In genomic region chr9:124975131-124975530, GRCh38 we compare ENCODE assay signal across 19 cellular contexts. TPM values are rescaled to one million over a fixed set of nuclear protein-coding genes. Genes with fewer than 3 reads are reported as not detected.
DNase-seq lines count a peak whose midpoint lies in the region; ATAC-seq and TF ChIP-seq lines count a peak whose summit lies in the region.
"Had no signal": no experiment of that assay in that cellular context is flagged by ENCODE, and none has a peak within 500 bp of the region (broad histone marks: within the 10 kb centered on the region; RNA-seq: fewer than 3 reads in every experiment).

No MANE protein-coding gene starts in this region.

- no peak overlapping the region for H3K56ac ChIP-seq in H9 (ENCODE audit: insufficient read length, low read depth, low read length)

- no peak overlapping the region for H4K8ac ChIP-seq in H9 (replicated peaks; ENCODE audit: insufficient read length, low read depth, low read length)

- peaks cover 10 to 33% (median 27%) of the 10 kb centered on the region in 3 experiments; a peak in 6 of 7 replicates for H3K36me3 Mint-ChIP-seq in H9 (ENCODE audit: insufficient read depth in 1 of 3, low read depth in 3 of 3)
- H3K36me3 Mint-ChIP-seq in WTC11: peaks cover 21% of the 10 kb centered on the region
- H3K36me3 Mint-ChIP-seq in activated CD8-positive, alpha-beta T cell treated with anti-CD3 and anti-CD28 coated beads, Interleukin-2, amount 10 ng/mL, durations not matched to agents 7 days and 5 days (ENCODE audit: low read depth): peaks cover 8% of the 10 kb centered on the region
- H3K36me3 Mint-ChIP-seq in chondrocyte (ENCODE audit: low read depth): peaks cover 4% of the 10 kb centered on the region

- H3K27ac ChIP-seq in H9 (ENCODE audit: insufficient read length, low read depth, low read length) (no peak overlapping the region), mesodermal cell (ENCODE audit: low read depth, low read length, severe bottlenecking) (peak overlapping the region; percentile 2)
- H3K27ac ChIP-seq: colonic mucosa, neural progenitor cell, prostate gland, SJCRH30, skin epidermis, thyroid gland had no signal

- H3K4me1 ChIP-seq in H9 (ENCODE audit: insufficient read depth, low read length): no peaks in the 10 kb centered on the region
- no peaks in the 10 kb centered on the region for H3K4me1 ChIP-seq in mesodermal cell (ENCODE audit: control insufficient read depth, insufficient read depth, low read length, poor library complexity, severe bottlenecking)
- no peaks in the 10 kb centered on the region for H3K4me1 ChIP-seq in HAP-1
- H3K4me1 ChIP-seq: colonic mucosa, neural progenitor cell, prostate gland, SJCRH30, thyroid gland had no signal

- TF ChIP-seq CTCF in H9 (conservative IDR thresholded peaks at IDR 0.05): no peak
- TF ChIP-seq CTCF in WTC11 (IDR thresholded peaks at IDR 0.05): no peak
- TF ChIP-seq CTCF in fibroblast of villous mesenchyme (IDR thresholded peaks at IDR 0.05; ENCODE audit: insufficient read depth, low read depth, low read length): no peak
- TF ChIP-seq CTCF in chondrocyte (IDR thresholded peaks at IDR 0.05): no peak

- H4K20me1 ChIP-seq in H9 (ENCODE audit: control insufficient read depth, insufficient read depth, insufficient read length): no peaks in the 10 kb centered on the region

- no peaks in the 10 kb centered on the region for H3K27me3 ChIP-seq in H9 (ENCODE audit: insufficient read depth, low read length)
- no peaks in the 10 kb centered on the region for H3K27me3 ChIP-seq in HAP-1 (ENCODE audit: low read depth)
- H3K27me3 ChIP-seq: colonic mucosa, neural progenitor cell, SJCRH30, thyroid gland had no signal

- in situ Hi-C loops in HAP-1 (cut with MboI; ENCODE audit: low sequenced_read_pairs): no loop called here

- H2AFZ ChIP-seq in H9 (ENCODE audit: low read length): no peak overlapping the region
- H2AFZ ChIP-seq: neural progenitor cell had no signal

- CTCF ChIA-PET in WTC11 (lab: Charles Lee): no interaction called here
- CTCF ChIA-PET in activated CD8-positive, alpha-beta T cell treated with anti-CD3 and anti-CD28 coated beads, Interleukin-2, amount 10 ng/mL, durations not matched to agents 7 days and 5 days (lab: Charles Lee): no interaction called here

- H3K9me3 ChIP-seq in H9 (ENCODE audit: control insufficient read depth, low read depth, low read length) (no peaks in the 10 kb centered on the region), mesodermal cell (ENCODE audit: control insufficient read depth, low read length) (no peaks in the 10 kb centered on the region), HAP-1 (no peaks in the 10 kb centered on the region)
- H3K9me3 ChIP-seq: colonic mucosa, prostate gland, SJCRH30, thyroid gland had no signal

- H2BK20ac ChIP-seq in H9 (ENCODE audit: low read depth, low read length, poor library complexity, severe bottlenecking): no peak overlapping the region

- H3K4me3 ChIP-seq in fibroblast of villous mesenchyme (ENCODE audit: low read depth, low read length) (no peak overlapping the region), mesodermal cell (ENCODE audit: extremely low read depth, insufficient read depth, low read length, poor library complexity, severe bottlenecking) (no peak overlapping the region), HAP-1 (no peak overlapping the region)
- H3K4me3 ChIP-seq: colonic mucosa, neural progenitor cell, prostate gland, SJCRH30, skin epidermis, thyroid gland had no signal

- H4K5ac ChIP-seq in H9 (ENCODE audit: insufficient read length, low read depth, low read length): no peak overlapping the region

- no peak overlapping the region for H2BK5ac ChIP-seq in H9 (ENCODE audit: insufficient read length, low read length)

- H3K4me2 ChIP-seq in H9 (ENCODE audit: insufficient read depth, insufficient read length, low read length): no peak overlapping the region
- H3K4me2 ChIP-seq: neural progenitor cell had no signal

- no peak overlapping the region for H3T11ph ChIP-seq in H9 (ENCODE audit: low read length)

- H3K4me3 Mint-ChIP-seq in H9 (no peak overlapping the region), WTC11 (no peak overlapping the region), chondrocyte (ENCODE audit: unreplicated experiment) (no peak overlapping the region)
- H3K4me3 Mint-ChIP-seq in activated CD8-positive, alpha-beta T cell treated with anti-CD3 and anti-CD28 coated beads, Interleukin-2, amount 10 ng/mL, durations not matched to agents 7 days and 5 days: no peak overlapping the region
- H3K4me3 Mint-ChIP-seq: neural progenitor cell had no signal

- H3K9ac ChIP-seq in H9 (ENCODE audit: extremely low read depth, insufficient read length, low read length): no peak overlapping the region
- H3K9ac ChIP-seq: neural progenitor cell had no signal

- H3K18ac ChIP-seq in H9 (ENCODE audit: insufficient read length, low read depth, low read length): no peak overlapping the region

- H2BK15ac ChIP-seq in H9 (ENCODE audit: low read depth, low read length): no peak overlapping the region

- H3K27ac Mint-ChIP-seq in H9 (no peak overlapping the region), WTC11 (peak overlapping the region; percentile 44), chondrocyte (ENCODE audit: unreplicated experiment) (no peak overlapping the region)
- H3K27ac Mint-ChIP-seq in activated CD8-positive, alpha-beta T cell treated with anti-CD3 and anti-CD28 coated beads, Interleukin-2, amount 10 ng/mL, durations not matched to agents 7 days and 5 days: no peak overlapping the region
- H3K27ac Mint-ChIP-seq: neural progenitor cell had no signal

- H3K14ac ChIP-seq in H9 (ENCODE audit: insufficient read depth, low read length): no peak overlapping the region

- peak; percentile 87 for ATAC-seq in WTC11
- no peak for ATAC-seq in activated CD8-positive, alpha-beta T cell treated with anti-CD3 and anti-CD28 coated beads, Interleukin-2, amount 10 ng/mL, durations not matched to agents 7 days and 5 days

- POLR2A ChIA-PET in WTC11 (lab: Charles Lee): no interaction called here
- POLR2A ChIA-PET in activated CD8-positive, alpha-beta T cell treated with anti-CD3 and anti-CD28 coated beads, Interleukin-2, amount 10 ng/mL, durations not matched to agents 7 days and 5 days (lab: Charles Lee): no interaction called here

- no peak overlapping the region for H3K23ac ChIP-seq in H9 (ENCODE audit: insufficient read length, low read depth, low read length)

- DNase-seq in H9 (peak; percentile 37), WTC11 (ENCODE audit: low spot score) (no peak), fibroblast of villous mesenchyme (ENCODE audit: low read depth) (peak; percentile 40), chondrocyte (ENCODE audit: low spot score) (no peak), HAP-1 (ENCODE audit: low spot score in 2 of 2) (no peak)
- DNase-seq in activated CD8-positive, alpha-beta T cell treated with anti-CD3 and anti-CD28 coated beads, Interleukin-2, amount 10 ng/mL, durations not matched to agents 7 days and 5 days: no peak
- DNase-seq: activated naive CD4-positive, alpha-beta T cell treated with anti-CD3 and anti-CD28 coated beads, Interleukin-2, amount 50 U/mL, for 16 hours; colonic mucosa; hippocampal formation; KG1; NCI-H2029; NCI-H345; SJCRH30; stimulated activated naive CD4-positive, alpha-beta T cell treated with Interleukin-2 at 50 U/mL for 16 hours; thyroid gland had no signal

- no peak overlapping the region for H2BK120ac ChIP-seq in H9 (ENCODE audit: low read depth, low read length, poor library complexity, severe bottlenecking)

- H4K91ac ChIP-seq in H9 (ENCODE audit: insufficient read length, low read depth, low read length): no peak overlapping the region

- H2BK12ac ChIP-seq in H9 (ENCODE audit: insufficient read length, low read depth, low read length): no peak overlapping the region

- H3K79me2 ChIP-seq in H9 (ENCODE audit: insufficient read depth, low read length): no peaks in the 10 kb centered on the region

- H3K4ac ChIP-seq in H9 (ENCODE audit: low read depth, low read length): no peak overlapping the region

- H3K36me3 ChIP-seq in mesodermal cell (ENCODE audit: control insufficient read depth, insufficient read depth, low read length): peaks cover 30% of the 10 kb centered on the region
- peaks cover 9% of the 10 kb centered on the region for H3K36me3 ChIP-seq in HAP-1 (replicated peaks)
- H3K36me3 ChIP-seq: colonic mucosa, prostate gland had no signal

- H3K79me1 ChIP-seq in H9 (ENCODE audit: insufficient read depth, low read depth, low read length, poor library complexity, severe bottlenecking): no peaks in the 10 kb centered on the region

- no peaks in the 10 kb centered on the region for H3K23me2 ChIP-seq in H9 (ENCODE audit: insufficient read length, low read depth, low read length, poor library complexity, severe bottlenecking)

- WGBS in H9 (ENCODE audit: extremely low coverage, insufficient read length, low lambda C conversion rate): no CpG with 5 or more reads among the region's 2 CpGs
- 0% methylated on average over 1 of the region's 2 CpGs; no CpG with 5 or more reads in 1 of the 2 experiments for WGBS in mesodermal cell (ENCODE audit: insufficient coverage in 2 of 2), 2 experiments

- peaks cover 3 to 10% of the 10 kb centered on the region in 2 experiments; a peak in 2 of 4 replicates for H3K4me1 Mint-ChIP-seq in H9
- peaks cover 13% of the 10 kb centered on the region for H3K4me1 Mint-ChIP-seq in WTC11
- peaks cover 4% of the 10 kb centered on the region for H3K4me1 Mint-ChIP-seq in activated CD8-positive, alpha-beta T cell treated with anti-CD3 and anti-CD28 coated beads, Interleukin-2, amount 10 ng/mL, durations not matched to agents 7 days and 5 days (ENCODE audit: low read depth)
- H3K4me1 Mint-ChIP-seq in chondrocyte (ENCODE audit: low read depth): peaks cover 6% of the 10 kb centered on the region
- H3K4me1 Mint-ChIP-seq: neural progenitor cell had no signal

- H3K27me3 Mint-ChIP-seq in H9 (ENCODE audit: low read depth): no peaks in the 10 kb centered on the region
- H3K27me3 Mint-ChIP-seq in WTC11 (ENCODE audit: low read depth): no peaks in the 10 kb centered on the region
- no peaks in the 10 kb centered on the region for H3K27me3 Mint-ChIP-seq in activated CD8-positive, alpha-beta T cell treated with anti-CD3 and anti-CD28 coated beads, Interleukin-2, amount 10 ng/mL, durations not matched to agents 7 days and 5 days (ENCODE audit: low read depth)
- H3K27me3 Mint-ChIP-seq in chondrocyte (ENCODE audit: low read depth): no peaks in the 10 kb centered on the region

- no peak overlapping the region for H2AK5ac ChIP-seq in H9 (ENCODE audit: insufficient read length, low read length)

- H3K9me3 Mint-ChIP-seq in H9 (no peaks in the 10 kb centered on the region), WTC11 (no peaks in the 10 kb centered on the region), chondrocyte (ENCODE audit: low read depth) (no peaks in the 10 kb centered on the region)
- no peaks in the 10 kb centered on the region for H3K9me3 Mint-ChIP-seq in activated CD8-positive, alpha-beta T cell treated with anti-CD3 and anti-CD28 coated beads, Interleukin-2, amount 10 ng/mL, durations not matched to agents 7 days and 5 days (ENCODE audit: insufficient read depth)
- H3K9me3 Mint-ChIP-seq: neural progenitor cell had no signal

RNA-seq across cellular contexts. Expression of gene GOLGA1, which starts 34.2 kb away (rescaled TPM):
- total RNA-seq in H9 (2021) (7.6 TPM in 2 replicates), WTC11 (2021) (8.7 to 11.6 TPM (median 9.6 TPM) in 3 replicates), fibroblast of villous mesenchyme (9.9 and 11.3 TPM in 2 replicates), chondrocyte (22.3 to 25.0 TPM (median 24.0 TPM) in 3 replicates)
- 9.2 TPM for polyA plus RNA-seq in mesodermal cell (2013, experiment 1 of 2)
- 8.3 TPM for polyA plus RNA-seq in mesodermal cell (2013, experiment 2 of 2)
- total RNA-seq in activated CD8-positive, alpha-beta T cell treated with anti-CD3 and anti-CD28 coated beads, Interleukin-2, amount 10 ng/mL, durations not matched to agents 7 days and 5 days: 10 to 100 TPM; 14.0 to 16.2 TPM

Comparison
In these comparisons a context has a peak if more than half of its experiments do, and no peak if none do; other contexts are left out.
1. DNase-seq: peak in H9 (single experiment) and fibroblast of villous mesenchyme (single experiment); none in WTC11 (single experiment), activated CD8-positive, alpha-beta T cell treated with anti-CD3 and anti-CD28 coated beads, Interleukin-2, amount 10 ng/mL, durations not matched to agents 7 days and 5 days (single experiment), chondrocyte (single experiment) and HAP-1 (0 of 2).